In the genomic region with DNA sequence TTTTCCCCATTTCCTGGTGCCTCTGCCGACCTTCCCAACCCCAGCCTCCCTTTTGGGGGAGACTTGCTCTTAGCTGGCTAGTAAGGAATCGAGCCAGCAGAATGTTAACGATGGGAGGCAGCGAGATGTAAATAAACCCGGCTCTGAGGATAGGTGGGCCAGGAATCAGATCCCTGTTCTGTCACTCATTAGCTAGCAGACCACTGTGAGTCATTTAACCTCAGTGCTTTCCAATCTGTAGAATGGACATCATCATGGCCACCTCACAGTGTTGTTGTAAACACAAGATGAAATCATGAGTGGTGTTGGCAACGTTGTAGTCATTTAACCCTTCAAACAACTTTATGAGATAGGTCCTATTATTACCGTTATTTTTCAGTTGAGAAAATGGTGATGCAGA, we compare ENCODE assay signal across 19 cellular contexts.
"Had no signal": no experiment of that assay in that cellular context is flagged by ENCODE, and none has a peak within 500 bp of the region (broad histone marks: within the 10 kb centered on the region; RNA-seq: fewer than 3 reads in every experiment).

No MANE protein-coding gene starts in this region.

- DNase-seq: effector CD4-positive, alpha-beta T cell; heart left ventricle; hippocampal formation; mammary epithelial cell; mucosa of descending colon; naive thymus-derived CD8-positive, alpha-beta T cell; posterior cingulate gyrus; sigmoid colon; stimulated activated CD4-positive, alpha-beta T cell treated with anti-CD3 and anti-CD28 coated beads, Interleukin-2, amount 100 ng/mL, for 24 hours; stimulated activated CD4-positive, alpha-beta T cell treated with anti-CD3 and anti-CD28 coated beads, Interleukin-4, amount 100 ng/mL, for 4 hours; stimulated activated naive B cell treated with anti-CD40 and anti-IgM and Interleukin-4, amounts not matched to agents 10 μg/mL and 1 μg/mL and 100 μg/mL, for 72 hours; stimulated activated naive CD8-positive, alpha-beta T cell treated with anti-CD3 and anti-CD28 coated beads, Interleukin-15, amount 100 ng/mL, for 72 hours; transverse colon had no signal

- H3K4me3 ChIP-seq: coronary artery, heart left ventricle, mucosa of descending colon, right atrium auricular region, sigmoid colon, skin epidermis, thoracic aorta, transverse colon had no signal

- H3K4me1 Mint-ChIP-seq: stimulated activated naive B cell treated with anti-CD40 and anti-IgM and Interleukin-4, amounts not matched to agents 10 μg/mL and 1 μg/mL and 100 μg/mL, for 72 hours; stimulated activated naive CD8-positive, alpha-beta T cell treated with anti-CD3 and anti-CD28 coated beads, Interleukin-15, amount 100 ng/mL, for 72 hours had no signal

- H3K27ac ChIP-seq: coronary artery, heart left ventricle, right atrium auricular region, sigmoid colon, skin epidermis, thoracic aorta, transverse colon had no signal

- H3K27ac Mint-ChIP-seq: endodermal cell; naive thymus-derived CD8-positive, alpha-beta T cell; stimulated activated naive B cell treated with anti-CD40 and anti-IgM and Interleukin-4, amounts not matched to agents 10 μg/mL and 1 μg/mL and 100 μg/mL, for 72 hours; stimulated activated naive CD8-positive, alpha-beta T cell treated with anti-CD3 and anti-CD28 coated beads, Interleukin-15, amount 100 ng/mL, for 72 hours had no signal

- H3K36me3 Mint-ChIP-seq: naive thymus-derived CD8-positive, alpha-beta T cell; stimulated activated naive B cell treated with anti-CD40 and anti-IgM and Interleukin-4, amounts not matched to agents 10 μg/mL and 1 μg/mL and 100 μg/mL, for 72 hours had no signal

- H3K9me3 Mint-ChIP-seq: endodermal cell had no signal

- ATAC-seq: heart left ventricle; left lobe of liver; mucosa of descending colon; naive thymus-derived CD8-positive, alpha-beta T cell; stimulated activated naive B cell treated with anti-CD40 and anti-IgM and Interleukin-4, amounts not matched to agents 10 μg/mL and 1 μg/mL and 100 μg/mL, for 72 hours; stimulated activated naive CD8-positive, alpha-beta T cell treated with anti-CD3 and anti-CD28 coated beads, Interleukin-15, amount 100 ng/mL, for 72 hours had no signal

- H3K27me3 Mint-ChIP-seq: stimulated activated naive B cell treated with anti-CD40 and anti-IgM and Interleukin-4, amounts not matched to agents 10 μg/mL and 1 μg/mL and 100 μg/mL, for 72 hours; stimulated activated naive CD8-positive, alpha-beta T cell treated with anti-CD3 and anti-CD28 coated beads, Interleukin-15, amount 100 ng/mL, for 72 hours had no signal

- H3K4me1 ChIP-seq: heart left ventricle, right atrium auricular region, sigmoid colon, transverse colon had no signal

- H3K27me3 ChIP-seq: right atrium auricular region, sigmoid colon, transverse colon had no signal

- H3K4me3 Mint-ChIP-seq: endodermal cell; naive thymus-derived CD8-positive, alpha-beta T cell; stimulated activated naive B cell treated with anti-CD40 and anti-IgM and Interleukin-4, amounts not matched to agents 10 μg/mL and 1 μg/mL and 100 μg/mL, for 72 hours; stimulated activated naive CD8-positive, alpha-beta T cell treated with anti-CD3 and anti-CD28 coated beads, Interleukin-15, amount 100 ng/mL, for 72 hours had no signal

- H3K36me3 ChIP-seq: heart left ventricle, right atrium auricular region, sigmoid colon, thoracic aorta, transverse colon had no signal
